ENCODE assay signal across 16 cellular contexts in the genomic region with DNA sequence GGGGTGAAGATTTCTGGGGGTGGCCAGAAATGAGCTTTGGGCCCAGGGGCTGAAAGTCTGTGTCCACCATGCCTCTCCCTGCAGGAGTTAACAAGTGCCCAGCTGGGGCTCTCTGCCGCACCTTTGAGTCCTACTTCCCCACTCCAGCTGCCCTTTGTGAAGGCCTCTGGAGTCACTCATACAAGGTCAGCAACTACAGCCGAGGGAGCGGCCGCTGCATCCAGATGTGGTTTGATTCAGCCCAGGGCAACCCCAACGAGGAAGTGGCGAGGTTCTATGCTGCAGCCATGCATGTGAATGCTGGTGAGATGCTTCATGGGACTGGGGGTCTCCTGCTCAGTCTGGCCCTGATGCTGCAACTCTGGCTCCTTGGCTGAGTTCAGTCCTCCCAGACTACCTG. TPM values are rescaled to one million over a fixed set of nuclear protein-coding genes. Genes with fewer than 3 reads are reported as not detected.
DNase-seq lines count a peak whose midpoint lies in the region; ATAC-seq and TF ChIP-seq lines count a peak whose summit lies in the region.
"Had no signal": no experiment of that assay in that cellular context is flagged by ENCODE, and none has a peak within 500 bp of the region (broad histone marks: within the 10 kb centered on the region; RNA-seq: fewer than 3 reads in every experiment).

No MANE protein-coding gene starts in this region.

- no peaks in the 10 kb centered on the region for H4K20me1 ChIP-seq in Karpas-422 (ENCODE audit: insufficient read depth, low read depth, low read length)

- peak overlapping the region; percentile 100 for H3K4me2 ChIP-seq in Karpas-422 (ENCODE audit: low read depth, low read length, poor library complexity, severe bottlenecking)
- H3K4me2 ChIP-seq: A549 had no signal

- H3K27ac ChIP-seq in Karpas-422 (ENCODE audit: low read length) = no peak overlapping the region
- peak overlapping the region in 4 of 8 donors; percentile 97 to 98 (median 98) for H3K27ac ChIP-seq in spleen
- H3K27ac ChIP-seq: parathyroid adenoma had no signal

- DNase-seq in activated CD8-positive, alpha-beta memory T cell treated with anti-CD3 and anti-CD28 coated beads, Interleukin-2, amount 10 ng/mL, durations not matched to agents 7 days and 5 days = peak; percentile 40
- no peak for DNase-seq in activated CD8-positive, alpha-beta memory T cell treated with anti-CD3 and anti-CD28 coated beads for 24 hours
- peak; percentile 65 for DNase-seq in Karpas-422
- peak; percentile 81 for DNase-seq in spleen
- DNase-seq in foreskin fibroblast = no peak
- no peak for DNase-seq in iPS-NIHi7 (ENCODE audit: extremely low spot score)
- DNase-seq in chondrocyte (ENCODE audit: low spot score) = no peak
- DNase-seq: activated naive CD4-positive, alpha-beta T cell treated with anti-CD3 and anti-CD28 coated beads, Interleukin-2, amount 10 ng/mL, durations not matched to agents 7 days and 5 days; erythroblast; hippocampal formation; NCI-H345 had no signal

- no peak overlapping the region for H3K4me3 Mint-ChIP-seq in activated CD8-positive, alpha-beta memory T cell treated with anti-CD3 and anti-CD28 coated beads, Interleukin-2, amount 10 ng/mL, durations not matched to agents 7 days and 5 days
- peak overlapping the region; percentile 43 for H3K4me3 Mint-ChIP-seq in dendritic cell treated with granulocyte-macrophage colony-stimulating factor and Interleukin-4, amounts not matched to agents 40 ng/mL and 50 ng/mL, for 4 days
- H3K4me3 Mint-ChIP-seq in chondrocyte (ENCODE audit: unreplicated experiment) = no peak overlapping the region

- H2AFZ ChIP-seq in Karpas-422 (ENCODE audit: low read length) = peak overlapping the region; percentile 80; the same call in 1 of the 2 replicates

- CTCF ChIA-PET in activated CD8-positive, alpha-beta memory T cell treated with anti-CD3 and anti-CD28 coated beads, Interleukin-2, amount 10 ng/mL, durations not matched to agents 7 days and 5 days (lab: Charles Lee) = interaction anchor here (0.9 to 3.8 kb wide), 2 partner anchors 77 to 210 kb away, joined by 3 to 17 read pairs; no protein-coding TSS in a partner anchor

- peak overlapping the region; percentile 97 for H3K9ac ChIP-seq in Karpas-422 (ENCODE audit: low read length)
- H3K9ac ChIP-seq: parathyroid adenoma had no signal

- no peaks in the 10 kb centered on the region for H3K9me2 ChIP-seq in Karpas-422 (replicated peaks; ENCODE audit: insufficient read depth, low read length)

- H3K9me3 ChIP-seq in Karpas-422 (ENCODE audit: low read length) (no peaks in the 10 kb centered on the region), spleen (no peaks in the 10 kb centered on the region)
- H3K9me3 ChIP-seq: A549 had no signal

- H3K27me3 ChIP-seq in Karpas-422 (ENCODE audit: low read length) (no peaks in the 10 kb centered on the region), spleen (replicated peaks in 1 of 7) (peaks cover 0 to 6% (median 0%) of the 10 kb centered on the region in 7 donors)

- H3K79me2 ChIP-seq in Karpas-422 (ENCODE audit: low read length) = peaks cover 20% of the 10 kb centered on the region
- H3K79me2 ChIP-seq: parathyroid adenoma had no signal

- H3K4me3 ChIP-seq in Karpas-422 (ENCODE audit: low read length) (peak overlapping the region; percentile 99; the same call in 1 of the 2 replicates), spleen (peak overlapping the region in 1 of 8 donors; percentile 50), foreskin fibroblast (ENCODE audit: low read depth in 1 of 2, low read length in 2 of 2) (no peak overlapping the region)
- H3K4me3 ChIP-seq: A549 had no signal

- peaks cover 42% of the 10 kb centered on the region for H3K4me1 ChIP-seq in Karpas-422 (ENCODE audit: low read length)
- H3K4me1 ChIP-seq in spleen = peaks cover 14 to 64% (median 44%) of the 10 kb centered on the region in 6 donors

- H3K9me3 Mint-ChIP-seq in activated CD8-positive, alpha-beta memory T cell treated with anti-CD3 and anti-CD28 coated beads, Interleukin-2, amount 10 ng/mL, durations not matched to agents 7 days and 5 days (ENCODE audit: low read depth) = no peaks in the 10 kb centered on the region
- H3K9me3 Mint-ChIP-seq in dendritic cell treated with granulocyte-macrophage colony-stimulating factor and Interleukin-4, amounts not matched to agents 40 ng/mL and 50 ng/mL, for 4 days = no peaks in the 10 kb centered on the region
- no peaks in the 10 kb centered on the region for H3K9me3 Mint-ChIP-seq in chondrocyte (ENCODE audit: low read depth)
- H3K9me3 Mint-ChIP-seq: activated naive CD4-positive, alpha-beta T cell treated with anti-CD3 and anti-CD28 coated beads, Interleukin-2, amount 10 ng/mL, durations not matched to agents 7 days and 5 days; T-helper 2 cell treated with Interferon-gamma antibody and Interleukin-4, amounts not matched to agents 5 μg/mL and 100 μg/mL, for 36 hours had no signal

- 16 to 40% (median 36%) methylated on average over 6 of the region's 6 CpGs for WGBS in spleen, 5 donors

- ATAC-seq in activated CD8-positive, alpha-beta memory T cell treated with anti-CD3 and anti-CD28 coated beads, Interleukin-2, amount 10 ng/mL, durations not matched to agents 7 days and 5 days = no peak
- ATAC-seq: A549 had no signal

- H3K27ac Mint-ChIP-seq in activated CD8-positive, alpha-beta memory T cell treated with anti-CD3 and anti-CD28 coated beads, Interleukin-2, amount 10 ng/mL, durations not matched to agents 7 days and 5 days = no peak overlapping the region
- H3K27ac Mint-ChIP-seq in dendritic cell treated with granulocyte-macrophage colony-stimulating factor and Interleukin-4, amounts not matched to agents 40 ng/mL and 50 ng/mL, for 4 days = peak overlapping the region; percentile 87
- H3K27ac Mint-ChIP-seq in chondrocyte (ENCODE audit: unreplicated experiment) = no peak overlapping the region

- TF ChIP-seq CTCF in spleen (IDR thresholded peaks at IDR 0.05 in 8 of 11, conservative IDR thresholded peaks at IDR 0.05 in 3 of 11) = no peak
- no peak for TF ChIP-seq CTCF in foreskin fibroblast (IDR thresholded peaks at IDR 0.05; ENCODE audit: low read depth, low read length)
- no peak for TF ChIP-seq CTCF in chondrocyte (IDR thresholded peaks at IDR 0.05)

- TF ChIP-seq POLR2A in spleen (IDR thresholded peaks at IDR 0.05) = no peak

- H3K27me3 Mint-ChIP-seq in activated CD8-positive, alpha-beta memory T cell treated with anti-CD3 and anti-CD28 coated beads, Interleukin-2, amount 10 ng/mL, durations not matched to agents 7 days and 5 days = peaks cover 18% of the 10 kb centered on the region
- no peaks in the 10 kb centered on the region for H3K27me3 Mint-ChIP-seq in dendritic cell treated with granulocyte-macrophage colony-stimulating factor and Interleukin-4, amounts not matched to agents 40 ng/mL and 50 ng/mL, for 4 days
- H3K27me3 Mint-ChIP-seq in chondrocyte (ENCODE audit: low read depth) = peaks cover 14% of the 10 kb centered on the region

- intact Hi-C loops in dendritic cell treated with granulocyte-macrophage colony-stimulating factor and Interleukin-4, amounts not matched to agents 40 ng/mL and 50 ng/mL, for 4 days (cut with micrococcal nuclease) = loop anchor here (5.0 kb wide), 1 partner anchor 119 kb away; a partner anchor contains a TSS
- intact Hi-C loops in spleen (cut with DNase I; ENCODE audit: low total_unique reads) = no loop called here

- peaks cover 39% of the 10 kb centered on the region for H3K4me1 Mint-ChIP-seq in activated CD8-positive, alpha-beta memory T cell treated with anti-CD3 and anti-CD28 coated beads, Interleukin-2, amount 10 ng/mL, durations not matched to agents 7 days and 5 days
- H3K4me1 Mint-ChIP-seq in dendritic cell treated with granulocyte-macrophage colony-stimulating factor and Interleukin-4, amounts not matched to agents 40 ng/mL and 50 ng/mL, for 4 days (ENCODE audit: low read depth) = peaks cover 74% of the 10 kb centered on the region
- peaks cover 22% of the 10 kb centered on the region for H3K4me1 Mint-ChIP-seq in chondrocyte (ENCODE audit: low read depth)

- H3K36me3 ChIP-seq in Karpas-422 (ENCODE audit: insufficient read depth, low read length) (no peaks in the 10 kb centered on the region), spleen (peaks cover 0 to 2% (median 0%) of the 10 kb centered on the region in 6 donors)

- H3K36me3 Mint-ChIP-seq in activated CD8-positive, alpha-beta memory T cell treated with anti-CD3 and anti-CD28 coated beads, Interleukin-2, amount 10 ng/mL, durations not matched to agents 7 days and 5 days = no peaks in the 10 kb centered on the region
- peaks cover 72% of the 10 kb centered on the region for H3K36me3 Mint-ChIP-seq in dendritic cell treated with granulocyte-macrophage colony-stimulating factor and Interleukin-4, amounts not matched to agents 40 ng/mL and 50 ng/mL, for 4 days (ENCODE audit: low read depth)
- H3K36me3 Mint-ChIP-seq in chondrocyte (ENCODE audit: low read depth) = peaks cover 2% of the 10 kb centered on the region
- H3K36me3 Mint-ChIP-seq: activated naive CD4-positive, alpha-beta T cell treated with anti-CD3 and anti-CD28 coated beads, Interleukin-2, amount 10 ng/mL, durations not matched to agents 7 days and 5 days had no signal

RNA-seq across cellular contexts. Expression of a gene that starts 3.2 kb away (rescaled TPM):
- 100 to 1,000 TPM; 152 to 157 TPM for total RNA-seq in activated CD8-positive, alpha-beta memory T cell treated with anti-CD3 and anti-CD28 coated beads, Interleukin-2, amount 10 ng/mL, durations not matched to agents 7 days and 5 days
- total RNA-seq in Karpas-422 (2014; rRNA removed; shearing (Covaris generic); ENCODE audit: low replicate concordance) = 73.6 and 83.9 TPM in 2 replicates
- 100 to 1,000 TPM in 6 of 7 donors, 10 to 100 TPM in 1; 93.4 to 177 (median 141) TPM for total RNA-seq in spleen
- 100 to 1,000 TPM in 1 of 3 donors, 10 to 100 TPM in 2; 28.2 to 104 (median 52.6) TPM for polyA plus RNA-seq in spleen
- 214 to 226 TPM (median 224 TPM) in 3 replicates for total RNA-seq in chondrocyte

RNA-seq across cellular contexts. Expression of a gene that starts 4.8 kb away (rescaled TPM):
- total RNA-seq in activated CD8-positive, alpha-beta memory T cell treated with anti-CD3 and anti-CD28 coated beads, Interleukin-2, amount 10 ng/mL, durations not matched to agents 7 days and 5 days = not detected
- 9.4 and 16.0 TPM in 2 replicates for total RNA-seq in Karpas-422 (2014; rRNA removed; shearing (Covaris generic); ENCODE audit: low replicate concordance)
- total RNA-seq in spleen (10 to 100 TPM; 18.9 to 62.3 (median 23.1) TPM), chondrocyte (not detected in 3 replicates)
- 10 to 100 TPM; 16.1 to 26.6 (median 20.7) TPM for polyA plus RNA-seq in spleen
- polyA plus RNA-seq: A549 had no signal

RNA-seq across cellular contexts. Expression of a gene that starts 22.6 kb away (rescaled TPM):
- not detected for total RNA-seq in activated CD8-positive, alpha-beta memory T cell treated with anti-CD3 and anti-CD28 coated beads, Interleukin-2, amount 10 ng/mL, durations not matched to agents 7 days and 5 days
- not detected in 2 replicates for total RNA-seq in Karpas-422 (2014; rRNA removed; shearing (Covaris generic); ENCODE audit: low replicate concordance)
- total RNA-seq in spleen (not detected), chondrocyte (not detected in 3 replicates)
- under 1 TPM in 1 of 3 donors, not detected in 2; 0.33 TPM for polyA plus RNA-seq in spleen
- total RNA-seq: lower leg skin had no signal
- polyA plus RNA-seq: A549 had no signal

RNA-seq across cellular contexts. Expression of a gene that starts 29.4 kb away (rescaled TPM):
- total RNA-seq in activated CD8-positive, alpha-beta memory T cell treated with anti-CD3 and anti-CD28 coated beads, Interleukin-2, amount 10 ng/mL, durations not matched to agents 7 days and 5 days = not detected
- not detected in 2 replicates for total RNA-seq in Karpas-422 (2014; rRNA removed; shearing (Covaris generic); ENCODE audit: low replicate concordance)
- total RNA-seq in spleen (not detected), chondrocyte (0.20 TPM in 1 of 3 replicates, not detected in the others)
- under 1 TPM in 1 of 3 donors, not detected in 2; 0.10 TPM for polyA plus RNA-seq in spleen

Comparison
In these comparisons a context has a peak if more than half of its experiments do, and no peak if none do; other contexts are left out.
1. DNase-seq: peak in activated CD8-positive, alpha-beta memory T cell treated with anti-CD3 and anti-CD28 coated beads, Interleukin-2, amount 10 ng/mL, durations not matched to agents 7 days and 5 days (single experiment), Karpas-422 (single experiment) and spleen (single experiment); none in activated CD8-positive, alpha-beta memory T cell treated with anti-CD3 and anti-CD28 coated beads for 24 hours (single experiment), foreskin fibroblast (0 of 2), iPS-NIHi7 (single experiment) and chondrocyte (single experiment).
2. RNA of a gene that starts 4.8 kb away (total RNA-seq): 18.9 to 62.3 TPM in spleen and 9.4 to 16.0 TPM in Karpas-422; not detected in activated CD8-positive, alpha-beta memory T cell treated with anti-CD3 and anti-CD28 coated beads, Interleukin-2, amount 10 ng/mL, durations not matched to agents 7 days and 5 days and not detected in chondrocyte; every median in the first group is over 10 times any median in the second.